In genomic region chr3:56682458-56683121, GRCh38 we compare ENCODE assay signal across 1 cellular context.
TF ChIP-seq lines count a peak whose summit lies in the region.

No MANE protein-coding gene starts in this region.

TF ChIP-seq in K562, 482 proteins besides CTCF, POLR2A, EP300 and RAD21 (continued from another document):
- TF ChIP-seq MED1 (CRISPR knock-in tag; IDR thresholded peaks at IDR 0.05; ENCODE audit: borderline replicate concordance) (no peak), MAZ (CRISPR knock-in tag; conservative IDR thresholded peaks at IDR 0.05 in 1 of 2, IDR thresholded peaks at IDR 0.05 in 1 of 2) (peak; percentile 2 to 39; a peak in 1 of 4 replicates), POLR2B (IDR thresholded peaks at IDR 0.05; ENCODE audit: low read depth, partially characterized antibody) (peak; percentile 49), TBL1XR1 (IDR thresholded peaks at IDR 0.05; ENCODE audit: low read length in 2 of 2) (no peak), MCM5 (IDR thresholded peaks at IDR 0.05; ENCODE audit: low read depth) (no peak), SIN3B (IDR thresholded peaks at IDR 0.05; ENCODE audit: low read depth) (no peak), GABPA (tag; conservative IDR thresholded peaks at IDR 0.05; ENCODE audit: low read depth) (peak; percentile 47; the same call in 1 of the 2 replicates), BCOR (IDR thresholded peaks at IDR 0.05) (no peak), THAP12 (CRISPR knock-in tag; IDR thresholded peaks at IDR 0.05) (no peak), U2AF2 (optimal IDR thresholded peaks at IDR 0.05; ENCODE audit: low read depth, low read length) (no peak), L3MBTL2 (IDR thresholded peaks at IDR 0.05) (no peak), NFXL1 (CRISPR knock-in tag; IDR thresholded peaks at IDR 0.05) (no peak), EP400 (IDR thresholded peaks at IDR 0.05) (peak; percentile 62; the same call in 1 of the 2 replicates), CAMTA2 (CRISPR knock-in tag; conservative IDR thresholded peaks at IDR 0.05) (no peak), ZFX (CRISPR knock-in tag; IDR thresholded peaks at IDR 0.05) (peak; percentile 69), ZNF785 (CRISPR knock-in tag; IDR thresholded peaks at IDR 0.05) (no peak), PRPF4 (IDR thresholded peaks at IDR 0.05; ENCODE audit: insufficient read depth, low read depth, low read length, poor library complexity, severe bottlenecking) (no peak), HIVEP1 (CRISPR knock-in tag; IDR thresholded peaks at IDR 0.05) (no peak), HNRNPH1 (optimal IDR thresholded peaks at IDR 0.05; ENCODE audit: low read depth, low read length) (no peak), PREB (CRISPR knock-in tag; IDR thresholded peaks at IDR 0.05) (no peak), TAF9B (IDR thresholded peaks at IDR 0.05; ENCODE audit: partially characterized antibody) (peak; percentile 58), TAF7 (tag; IDR thresholded peaks at IDR 0.05) (peak; percentile 64), SLC30A9 (CRISPR knock-in tag; IDR thresholded peaks at IDR 0.05) (no peak), MYC (IDR thresholded peaks at IDR 0.05; ENCODE audit: low read depth, low read length) (0 out of 2 replicates have a peak, but pooled peaks have one; percentile 20), MYC (CRISPR knock-in tag; IDR thresholded peaks at IDR 0.05; ENCODE audit: borderline replicate concordance, low read depth) (no peak; the same call in 1 of the 2 replicates), HEY1 (CRISPR knock-in tag; IDR thresholded peaks at IDR 0.05; ENCODE audit: borderline replicate concordance) (no peak), CHD4 (IDR thresholded peaks at IDR 0.05; ENCODE audit: insufficient read depth, insufficient replicate concordance, low read depth, low read length, poor library complexity, severe bottlenecking) (no peak), CSDE1 (IDR thresholded peaks at IDR 0.05) (no peak), POLR2AphosphoS5 (IDR thresholded peaks at IDR 0.05; ENCODE audit: control insufficient read depth, insufficient read depth, low read depth, low read length) (0 out of 2 replicates have a peak, but pooled peaks have one; percentile 38), NEUROD1 (IDR thresholded peaks at IDR 0.05; ENCODE audit: borderline replicate concordance, low read depth, low read length, partially characterized antibody) (no peak), SETDB1 (IDR thresholded peaks at IDR 0.05; ENCODE audit: low read length) (no peak), RBM34 (IDR thresholded peaks at IDR 0.05; ENCODE audit: borderline replicate concordance, insufficient read depth, low read length) (no peak), NCOR1 (IDR thresholded peaks at IDR 0.05) (no peak), MAFG (tag; conservative IDR thresholded peaks at IDR 0.05) (no peak), ARID3A (IDR thresholded peaks at IDR 0.05; ENCODE audit: borderline replicate concordance, low read depth, low read length) (no peak), SRSF1 (IDR thresholded peaks at IDR 0.05; ENCODE audit: low read depth, low read length) (0 out of 2 replicates have a peak, but pooled peaks have one; percentile 21)
- TF ChIP-seq, protein P1, sequence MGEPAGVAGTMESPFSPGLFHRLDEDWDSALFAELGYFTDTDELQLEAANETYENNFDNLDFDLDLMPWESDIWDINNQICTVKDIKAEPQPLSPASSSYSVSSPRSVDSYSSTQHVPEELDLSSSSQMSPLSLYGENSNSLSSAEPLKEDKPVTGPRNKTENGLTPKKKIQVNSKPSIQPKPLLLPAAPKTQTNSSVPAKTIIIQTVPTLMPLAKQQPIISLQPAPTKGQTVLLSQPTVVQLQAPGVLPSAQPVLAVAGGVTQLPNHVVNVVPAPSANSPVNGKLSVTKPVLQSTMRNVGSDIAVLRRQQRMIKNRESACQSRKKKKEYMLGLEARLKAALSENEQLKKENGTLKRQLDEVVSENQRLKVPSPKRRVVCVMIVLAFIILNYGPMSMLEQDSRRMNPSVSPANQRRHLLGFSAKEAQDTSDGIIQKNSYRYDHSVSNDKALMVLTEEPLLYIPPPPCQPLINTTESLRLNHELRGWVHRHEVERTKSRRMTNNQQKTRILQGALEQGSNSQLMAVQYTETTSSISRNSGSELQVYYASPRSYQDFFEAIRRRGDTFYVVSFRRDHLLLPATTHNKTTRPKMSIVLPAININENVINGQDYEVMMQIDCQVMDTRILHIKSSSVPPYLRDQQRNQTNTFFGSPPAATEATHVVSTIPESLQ (CRISPR knock-in tag; IDR thresholded peaks at IDR 0.05) = no peak; the same call in 1 of the 2 replicates
- TF ChIP-seq, protein P2, sequence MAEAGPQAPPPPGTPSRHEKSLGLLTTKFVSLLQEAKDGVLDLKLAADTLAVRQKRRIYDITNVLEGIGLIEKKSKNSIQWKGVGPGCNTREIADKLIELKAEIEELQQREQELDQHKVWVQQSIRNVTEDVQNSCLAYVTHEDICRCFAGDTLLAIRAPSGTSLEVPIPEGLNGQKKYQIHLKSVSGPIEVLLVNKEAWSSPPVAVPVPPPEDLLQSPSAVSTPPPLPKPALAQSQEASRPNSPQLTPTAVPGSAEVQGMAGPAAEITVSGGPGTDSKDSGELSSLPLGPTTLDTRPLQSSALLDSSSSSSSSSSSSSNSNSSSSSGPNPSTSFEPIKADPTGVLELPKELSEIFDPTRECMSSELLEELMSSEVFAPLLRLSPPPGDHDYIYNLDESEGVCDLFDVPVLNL (CRISPR knock-in tag; IDR thresholded peaks at IDR 0.05; ENCODE audit: low read depth) = no peak
- TF ChIP-seq, protein P3, sequence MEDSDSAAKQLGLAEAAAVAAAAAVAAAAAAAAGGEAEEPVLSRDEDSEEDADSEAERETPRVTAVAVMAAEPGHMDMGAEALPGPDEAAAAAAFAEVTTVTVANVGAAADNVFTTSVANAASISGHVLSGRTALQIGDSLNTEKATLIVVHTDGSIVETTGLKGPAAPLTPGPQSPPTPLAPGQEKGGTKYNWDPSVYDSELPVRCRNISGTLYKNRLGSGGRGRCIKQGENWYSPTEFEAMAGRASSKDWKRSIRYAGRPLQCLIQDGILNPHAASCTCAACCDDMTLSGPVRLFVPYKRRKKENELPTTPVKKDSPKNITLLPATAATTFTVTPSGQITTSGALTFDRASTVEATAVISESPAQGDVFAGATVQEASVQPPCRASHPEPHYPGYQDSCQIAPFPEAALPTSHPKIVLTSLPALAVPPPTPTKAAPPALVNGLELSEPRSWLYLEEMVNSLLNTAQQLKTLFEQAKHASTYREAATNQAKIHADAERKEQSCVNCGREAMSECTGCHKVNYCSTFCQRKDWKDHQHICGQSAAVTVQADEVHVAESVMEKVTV (CRISPR knock-in tag; IDR thresholded peaks at IDR 0.05) = no peak
- TF ChIP-seq, protein P4, sequence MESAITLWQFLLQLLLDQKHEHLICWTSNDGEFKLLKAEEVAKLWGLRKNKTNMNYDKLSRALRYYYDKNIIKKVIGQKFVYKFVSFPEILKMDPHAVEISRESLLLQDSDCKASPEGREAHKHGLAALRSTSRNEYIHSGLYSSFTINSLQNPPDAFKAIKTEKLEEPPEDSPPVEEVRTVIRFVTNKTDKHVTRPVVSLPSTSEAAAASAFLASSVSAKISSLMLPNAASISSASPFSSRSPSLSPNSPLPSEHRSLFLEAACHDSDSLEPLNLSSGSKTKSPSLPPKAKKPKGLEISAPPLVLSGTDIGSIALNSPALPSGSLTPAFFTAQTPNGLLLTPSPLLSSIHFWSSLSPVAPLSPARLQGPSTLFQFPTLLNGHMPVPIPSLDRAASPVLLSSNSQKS (CRISPR knock-in tag; IDR thresholded peaks at IDR 0.05) = no peak
- TF ChIP-seq, protein P5, sequence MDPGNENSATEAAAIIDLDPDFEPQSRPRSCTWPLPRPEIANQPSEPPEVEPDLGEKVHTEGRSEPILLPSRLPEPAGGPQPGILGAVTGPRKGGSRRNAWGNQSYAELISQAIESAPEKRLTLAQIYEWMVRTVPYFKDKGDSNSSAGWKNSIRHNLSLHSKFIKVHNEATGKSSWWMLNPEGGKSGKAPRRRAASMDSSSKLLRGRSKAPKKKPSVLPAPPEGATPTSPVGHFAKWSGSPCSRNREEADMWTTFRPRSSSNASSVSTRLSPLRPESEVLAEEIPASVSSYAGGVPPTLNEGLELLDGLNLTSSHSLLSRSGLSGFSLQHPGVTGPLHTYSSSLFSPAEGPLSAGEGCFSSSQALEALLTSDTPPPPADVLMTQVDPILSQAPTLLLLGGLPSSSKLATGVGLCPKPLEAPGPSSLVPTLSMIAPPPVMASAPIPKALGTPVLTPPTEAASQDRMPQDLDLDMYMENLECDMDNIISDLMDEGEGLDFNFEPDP (CRISPR knock-in tag; IDR thresholded peaks at IDR 0.05) = no peak
